In the genomic region with DNA sequence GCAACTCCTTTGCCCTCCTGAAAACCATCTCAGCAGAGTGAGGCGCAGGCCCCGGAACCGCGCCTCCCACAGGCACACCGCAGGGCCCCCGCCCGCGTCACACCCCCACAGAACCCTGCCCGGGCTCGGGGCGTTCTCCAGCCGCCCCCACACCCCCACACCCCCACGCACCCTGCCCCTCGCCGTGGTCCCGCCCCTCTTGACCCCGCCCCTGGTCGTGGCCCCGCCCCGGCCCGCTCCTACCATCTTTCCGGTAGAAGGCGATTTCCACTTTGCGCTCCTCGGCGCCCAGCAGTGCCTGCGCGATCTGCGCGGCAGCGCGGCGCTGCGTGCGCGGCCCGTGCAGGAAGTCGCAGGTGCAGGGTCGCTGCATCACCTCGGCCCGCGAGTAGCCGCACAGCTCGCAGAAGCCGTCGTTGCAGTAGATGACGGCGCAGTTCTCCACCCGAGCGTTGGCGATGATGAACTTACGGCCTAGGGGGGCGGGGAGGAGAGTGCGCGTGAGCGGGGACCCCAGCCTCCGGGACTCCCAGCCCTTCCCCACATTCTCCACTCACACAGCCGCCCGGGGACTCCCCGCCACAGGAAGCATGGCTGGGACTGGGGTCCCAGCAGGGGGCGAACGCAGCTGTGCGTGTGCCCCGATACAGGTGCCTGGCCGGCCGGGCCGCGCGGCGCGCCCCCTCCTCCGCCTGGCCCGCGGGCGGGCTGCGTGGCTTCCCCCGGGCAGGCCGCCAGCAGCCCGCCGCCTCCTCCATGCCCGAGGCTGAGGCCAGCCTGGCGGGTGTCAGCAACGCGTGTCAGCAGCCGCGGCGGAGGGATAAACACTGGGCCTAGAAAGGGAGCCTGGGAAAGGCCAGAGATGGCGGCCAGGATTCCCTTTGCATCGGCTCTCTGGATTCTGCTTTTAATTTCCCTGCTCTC, we compare ENCODE assay signal across 8 cellular contexts. TPM values are rescaled to one million over a fixed set of nuclear protein-coding genes. Genes with fewer than 3 reads are reported as not detected.
DNase-seq lines count a peak whose midpoint lies in the region; ATAC-seq and TF ChIP-seq lines count a peak whose summit lies in the region.

No MANE protein-coding gene starts in this region.

- no peaks in the 10 kb centered on the region for H3K9me3 Mint-ChIP-seq in activated naive CD8-positive, alpha-beta T cell treated with anti-CD3 and anti-CD28 coated beads, Interleukin-2, amount 50 U/mL, for 24 hours

- no peaks in the 10 kb centered on the region for H3K36me3 ChIP-seq in BLaER1
- no peaks in the 10 kb centered on the region for H3K36me3 ChIP-seq in SK-N-SH (replicated peaks in 1 of 2; ENCODE audit: control insufficient read depth in 1 of 2, insufficient read depth in 2 of 2, low read length in 1 of 2)

- H3K4me2 ChIP-seq in BLaER1 (peak overlapping the region; percentile 95), SK-N-SH (0 out of 2 replicates have a peak overlapping the region, but pooled peaks have one; percentile 24)

- H3K4me1 ChIP-seq in BLaER1: peaks cover 79% of the 10 kb centered on the region
- peaks cover 0 to 90% of the 10 kb centered on the region in 2 experiments; a peak in 2 of 4 replicates for H3K4me1 ChIP-seq in SK-N-SH (ENCODE audit: control insufficient read depth in 1 of 2, insufficient read depth in 2 of 2, low read depth in 1 of 2, low read length in 1 of 2)

- peaks cover 24% of the 10 kb centered on the region for H3K4me1 Mint-ChIP-seq in activated naive CD8-positive, alpha-beta T cell treated with anti-CD3 and anti-CD28 coated beads, Interleukin-2, amount 50 U/mL, for 24 hours

- H3K4me3 ChIP-seq in BLaER1: peak overlapping the region; percentile 70
- H3K4me3 ChIP-seq in SK-N-SH (ENCODE audit: low read depth in 2 of 2, low read length in 1 of 2): peak overlapping the region in 1 of 2 experiments; percentile 37; a peak in 2 of 4 replicates
- H3K4me3 ChIP-seq in iPS-11a (ENCODE audit: low read depth, low read length): peak overlapping the region; percentile 73

- no peaks in the 10 kb centered on the region for H3K36me3 Mint-ChIP-seq in activated naive CD8-positive, alpha-beta T cell treated with anti-CD3 and anti-CD28 coated beads, Interleukin-2, amount 50 U/mL, for 24 hours (ENCODE audit: low read depth)

- peaks cover 29% of the 10 kb centered on the region for H3K27me3 Mint-ChIP-seq in activated naive CD8-positive, alpha-beta T cell treated with anti-CD3 and anti-CD28 coated beads, Interleukin-2, amount 50 U/mL, for 24 hours

- no peak overlapping the region for H2AFZ ChIP-seq in SK-N-SH (ENCODE audit: low read depth)

- CTCF ChIA-PET in SK-N-SH (lab: Yijun Ruan, JAX): interaction anchor here (0.6 to 27.1 kb wide), 28 partner anchors 8 to 206 kb away, joined by 3 to 761 read pairs (median 4); a partner anchor contains a TSS

- peak overlapping the region; percentile 53 for H3K27ac ChIP-seq in BLaER1
- peak overlapping the region in 1 of 2 experiments; percentile 100; a peak in 3 of 4 replicates for H3K27ac ChIP-seq in SK-N-SH (ENCODE audit: low read depth in 2 of 2, low read length in 1 of 2)

- H3K27me3 ChIP-seq in BLaER1 (peaks cover 4% of the 10 kb centered on the region; the same call in 1 of the 2 replicates), SK-N-SH (ENCODE audit: insufficient read depth) (peaks cover 71% of the 10 kb centered on the region)

- H4K20me1 ChIP-seq in BLaER1: peaks cover 54% of the 10 kb centered on the region
- no peaks in the 10 kb centered on the region for H4K20me1 ChIP-seq in SK-N-SH (ENCODE audit: insufficient read depth)

- TF ChIP-seq CTCF in SK-N-SH (IDR thresholded peaks at IDR 0.05): peak; percentile 36

- peak; percentile 38; the same call in 1 of the 2 replicates for TF ChIP-seq RAD21 in SK-N-SH (IDR thresholded peaks at IDR 0.05; ENCODE audit: low read length)

- peaks cover 5% of the 10 kb centered on the region for H3F3A ChIP-seq in SK-N-SH (replicated peaks; ENCODE audit: insufficient read depth)

- no peak overlapping the region for H3K27ac Mint-ChIP-seq in activated naive CD8-positive, alpha-beta T cell treated with anti-CD3 and anti-CD28 coated beads, Interleukin-2, amount 50 U/mL, for 24 hours

- DNase-seq in GM19240 (ENCODE audit: insufficient read length, low spot score) (peak; percentile 53), HUDEP-2 (lab: John Stamatoyannopoulos, UW; ENCODE audit: unreplicated experiment in 76 of 76) (peak in 68 of 76 experiments; percentile 12 to 91 (median 76)), SK-N-SH (peak; percentile 82)
- DNase-seq in activated naive CD8-positive, alpha-beta T cell treated with anti-CD3 and anti-CD28 coated beads, Interleukin-2, amount 50 U/mL, for 24 hours: peak; percentile 69
- peak; percentile 60 to 71 for DNase-seq in stimulated activated CD4-positive, alpha-beta T cell treated with anti-CD3 and anti-CD28 coated beads, Interleukin-12 subunit alpha, Interleukin-12 subunit beta, amount 100 ng/mL, for 24 hours (ENCODE audit: low read depth in 2 of 2)

- H3K9ac ChIP-seq in BLaER1 (peak overlapping the region; percentile 70), SK-N-SH (no peak overlapping the region)

- H3K9me2 ChIP-seq in SK-N-SH: no peaks in the 10 kb centered on the region

- 49% methylated on average over 62 of the region's 89 CpGs for WGBS in SK-N-SH (ENCODE audit: low lambda C conversion rate)

- no peaks in the 10 kb centered on the region for H3K79me2 ChIP-seq in SK-N-SH (ENCODE audit: insufficient read depth)

- H3K4me3 Mint-ChIP-seq in activated naive CD8-positive, alpha-beta T cell treated with anti-CD3 and anti-CD28 coated beads, Interleukin-2, amount 50 U/mL, for 24 hours: peak overlapping the region; percentile 65

- POLR2A ChIA-PET in SK-N-SH (lab: Yijun Ruan, JAX): interaction anchor here (0.6 to 2.0 kb wide), 12 partner anchors 10 to 606 kb away, joined by 3 to 9 read pairs (median 3); a partner anchor contains a TSS

- H3K9me3 ChIP-seq in BLaER1: no peaks in the 10 kb centered on the region
- H3K9me3 ChIP-seq in SK-N-SH: no peaks in the 10 kb centered on the region

- peak; percentile 55 for ATAC-seq in activated naive CD8-positive, alpha-beta T cell treated with anti-CD3 and anti-CD28 coated beads, Interleukin-2, amount 50 U/mL, for 24 hours
- ATAC-seq in GM21576 (IDR thresholded peaks at IDR 0.05; ENCODE audit: unreplicated experiment): no peak

- no peak for TF ChIP-seq EP300 in SK-N-SH (IDR thresholded peaks at IDR 0.05; ENCODE audit: borderline replicate concordance in 1 of 2, low read depth in 1 of 2, low read length in 1 of 2)

TF ChIP-seq in SK-N-SH, 30 proteins besides CTCF, POLR2A, EP300 and RAD21:
- TF ChIP-seq EZH2phosphoT487 (IDR thresholded peaks at IDR 0.05; ENCODE audit: borderline replicate concordance, low read depth) (no peak), TCF12 (IDR thresholded peaks at IDR 0.05) (no peak), GATA2 (CRISPR knock-in tag; IDR thresholded peaks at IDR 0.05) (no peak), CHD2 (IDR thresholded peaks at IDR 0.05; ENCODE audit: low read length, partially characterized antibody) (no peak), NRF1 (IDR thresholded peaks at IDR 0.05; ENCODE audit: low read depth, low read length) (no peak), YY1 (IDR thresholded peaks at IDR 0.05; ENCODE audit: low read depth) (no peak), FOSL2 (IDR thresholded peaks at IDR 0.05; ENCODE audit: borderline replicate concordance, low read depth) (no peak), FOXJ3 (CRISPR knock-in tag; IDR thresholded peaks at IDR 0.05) (peak; percentile 12; the same call in 1 of the 2 replicates), SMC3 (IDR thresholded peaks at IDR 0.05; ENCODE audit: low read depth, low read length) (peak; percentile 31; the same call in 1 of the 2 replicates), MEF2A (IDR thresholded peaks at IDR 0.05; ENCODE audit: borderline replicate concordance, low read depth) (no peak), GABPA (IDR thresholded peaks at IDR 0.05; ENCODE audit: low read depth) (no peak), MXI1 (IDR thresholded peaks at IDR 0.05; ENCODE audit: low read depth, low read length) (peak; percentile 17; the same call in 1 of the 2 replicates), TAF1 (IDR thresholded peaks at IDR 0.05; ENCODE audit: borderline replicate concordance, low read depth, low read length) (no peak), NFIC (IDR thresholded peaks at IDR 0.05; ENCODE audit: borderline replicate concordance) (no peak)
- TF ChIP-seq, protein P1, sequence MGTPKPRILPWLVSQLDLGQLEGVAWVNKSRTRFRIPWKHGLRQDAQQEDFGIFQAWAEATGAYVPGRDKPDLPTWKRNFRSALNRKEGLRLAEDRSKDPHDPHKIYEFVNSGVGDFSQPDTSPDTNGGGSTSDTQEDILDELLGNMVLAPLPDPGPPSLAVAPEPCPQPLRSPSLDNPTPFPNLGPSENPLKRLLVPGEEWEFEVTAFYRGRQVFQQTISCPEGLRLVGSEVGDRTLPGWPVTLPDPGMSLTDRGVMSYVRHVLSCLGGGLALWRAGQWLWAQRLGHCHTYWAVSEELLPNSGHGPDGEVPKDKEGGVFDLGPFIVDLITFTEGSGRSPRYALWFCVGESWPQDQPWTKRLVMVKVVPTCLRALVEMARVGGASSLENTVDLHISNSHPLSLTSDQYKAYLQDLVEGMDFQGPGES (IDR thresholded peaks at IDR 0.05; ENCODE audit: low read depth, low read length): no peak
- TF ChIP-seq, protein P2, sequence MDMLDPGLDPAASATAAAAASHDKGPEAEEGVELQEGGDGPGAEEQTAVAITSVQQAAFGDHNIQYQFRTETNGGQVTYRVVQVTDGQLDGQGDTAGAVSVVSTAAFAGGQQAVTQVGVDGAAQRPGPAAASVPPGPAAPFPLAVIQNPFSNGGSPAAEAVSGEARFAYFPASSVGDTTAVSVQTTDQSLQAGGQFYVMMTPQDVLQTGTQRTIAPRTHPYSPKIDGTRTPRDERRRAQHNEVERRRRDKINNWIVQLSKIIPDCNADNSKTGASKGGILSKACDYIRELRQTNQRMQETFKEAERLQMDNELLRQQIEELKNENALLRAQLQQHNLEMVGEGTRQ (IDR thresholded peaks at IDR 0.05; ENCODE audit: borderline replicate concordance, low read depth, low read length): no peak

RNA-seq across cellular contexts. Expression of a gene that starts 3.4 kb away (rescaled TPM):
- polyA plus RNA-seq in SK-N-SH (2012; rRNA removed): 2.2 and 6.4 TPM in 2 replicates
- polyA plus RNA-seq in SK-N-SH (2012; cell fraction: cytosol; rRNA removed): 2.8 and 8.3 TPM in 2 replicates
- polyA plus RNA-seq in SK-N-SH (2012; cell fraction: nucleus; rRNA removed): 4.1 and 6.1 TPM in 2 replicates

RNA-seq across cellular contexts. Expression of a gene that starts 16.1 kb away (rescaled TPM):
- 0.15 and 0.41 TPM in 2 replicates for polyA plus RNA-seq in SK-N-SH (2012; rRNA removed)
- polyA plus RNA-seq in SK-N-SH (2012; cell fraction: cytosol; rRNA removed): 0.01 and 0.24 TPM in 2 replicates
- 0.09 and 0.13 TPM in 2 replicates for polyA plus RNA-seq in SK-N-SH (2012; cell fraction: nucleus; rRNA removed)

RNA-seq across cellular contexts. Expression of a gene that starts 49.6 kb away (rescaled TPM):
- polyA plus RNA-seq in SK-N-SH (2012; rRNA removed): 0.52 and 0.67 TPM in 2 replicates
- 0.27 and 0.37 TPM in 2 replicates for polyA plus RNA-seq in SK-N-SH (2012; cell fraction: cytosol; rRNA removed)
- 3.1 and 3.4 TPM in 2 replicates for polyA plus RNA-seq in SK-N-SH (2012; cell fraction: nucleus; rRNA removed)

RNA-seq across cellular contexts. Expression of a gene that starts 53.5 kb away (rescaled TPM):
- polyA plus RNA-seq in SK-N-SH (2012; rRNA removed): 36.0 and 38.3 TPM in 2 replicates
- 7.9 and 16.1 TPM in 2 replicates for polyA plus RNA-seq in SK-N-SH (2012; cell fraction: cytosol; rRNA removed)
- 145 and 146 TPM in 2 replicates for polyA plus RNA-seq in SK-N-SH (2012; cell fraction: nucleus; rRNA removed)
